ENCODE assay signal across 10 cellular contexts in the genomic region with DNA sequence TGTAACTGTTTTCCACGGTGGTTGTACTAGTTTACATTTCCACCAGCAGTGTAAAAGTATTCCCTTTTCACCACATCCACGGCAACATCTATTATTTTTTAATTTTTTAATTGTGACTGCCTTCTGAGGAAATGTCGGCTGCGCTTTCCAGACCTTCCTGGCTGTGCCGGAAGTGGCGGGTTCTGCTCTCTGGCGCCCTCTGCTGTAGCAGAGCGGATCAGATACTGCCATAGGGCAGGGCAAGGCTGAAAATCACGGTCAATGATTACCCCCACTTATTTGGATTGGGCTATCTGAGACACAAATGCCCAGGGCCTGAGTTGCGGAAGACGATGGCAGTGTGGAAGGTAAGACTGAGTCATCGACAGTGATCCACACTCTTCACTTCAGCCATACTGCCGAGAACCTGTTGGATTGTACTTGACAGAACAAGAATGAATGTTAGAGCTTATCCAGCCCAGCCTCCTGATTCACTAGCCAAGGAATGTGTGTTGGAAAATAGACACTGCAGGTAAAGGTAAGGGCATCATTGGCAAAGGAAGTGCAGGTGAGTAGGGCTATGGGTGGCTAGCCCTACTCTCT.
DNase-seq lines count a peak whose midpoint lies in the region; ATAC-seq and TF ChIP-seq lines count a peak whose summit lies in the region.
"Had no signal": no experiment of that assay in that cellular context is flagged by ENCODE, and none has a peak within 500 bp of the region (broad histone marks: within the 10 kb centered on the region; RNA-seq: fewer than 3 reads in every experiment).

No MANE protein-coding gene starts in this region.

- ATAC-seq in Panc1: no peak
- ATAC-seq in HG02870 (IDR thresholded peaks at IDR 0.05; ENCODE audit: unreplicated experiment): no peak
- ATAC-seq in HG03139 (IDR thresholded peaks at IDR 0.05; ENCODE audit: unreplicated experiment): no peak

- H3K27ac ChIP-seq in Panc1 (ENCODE audit: low read length) (no peak overlapping the region), hepatocyte (no peak overlapping the region)

- H3K4me2 ChIP-seq in hepatocyte: no peak overlapping the region

- BruUV-seq in Panc1 (replicated peaks; lab: Mats Ljungman, UMichigan): no TSS peak

- DNase-seq in BE2C (peak; percentile 61), GM12865 (ENCODE audit: low read depth) (peak; percentile 7), Panc1 (ENCODE audit: low read depth, low spot score) (no peak), hepatocyte (ENCODE audit: low spot score) (no peak), NCI-H510A treated with DMSO at 0.1 percent for 48 hours (lab: John Stamatoyannopoulos, UW) (no peak), GDM1 (lab: John Stamatoyannopoulos, UW) (no peak)
- DNase-seq: activated gamma-delta T cell, SIG-M5 had no signal

- CTCF ChIA-PET in Panc1 (lab: Charles Lee): no interaction called here

- H2AFZ ChIP-seq in hepatocyte: no peak overlapping the region

- H3K27me3 ChIP-seq in BE2C: no peaks in the 10 kb centered on the region
- H3K27me3 ChIP-seq in Panc1 (ENCODE audit: control insufficient read depth, insufficient read depth, low read length): no peaks in the 10 kb centered on the region
- no peaks in the 10 kb centered on the region for H3K27me3 ChIP-seq in hepatocyte

- H3K4me1 ChIP-seq in BE2C (no peaks in the 10 kb centered on the region), Panc1 (ENCODE audit: control insufficient read depth, insufficient read depth, low read length) (no peaks in the 10 kb centered on the region), hepatocyte (ENCODE audit: insufficient read depth) (no peaks in the 10 kb centered on the region)

- intact Hi-C loops in Panc1 (cut with micrococcal nuclease; ENCODE audit: unreplicated experiment): no loop called here

- POLR2A ChIA-PET in Panc1 (lab: Charles Lee): no interaction called here

- H3K36me3 ChIP-seq in BE2C (no peaks in the 10 kb centered on the region), Panc1 (ENCODE audit: control insufficient read depth, insufficient read depth, low read length) (no peaks in the 10 kb centered on the region), hepatocyte (replicated peaks; ENCODE audit: insufficient read depth, low read depth) (no peaks in the 10 kb centered on the region)

- H3K9me3 ChIP-seq in BE2C (no peaks in the 10 kb centered on the region), Panc1 (ENCODE audit: control insufficient read depth, insufficient read depth, low read depth, low read length) (no peaks in the 10 kb centered on the region), hepatocyte (ENCODE audit: low read depth) (no peaks in the 10 kb centered on the region)

- H3K4me3 ChIP-seq in BE2C (ENCODE audit: low read depth, low read length): no peak overlapping the region
- H3K4me3 ChIP-seq in GM12865 (ENCODE audit: low read depth, low read length): no peak overlapping the region
- no peak overlapping the region for H3K4me3 ChIP-seq in Panc1 (ENCODE audit: low read depth in 2 of 2, low read length in 2 of 2)
- H3K4me3 ChIP-seq in hepatocyte: no peak overlapping the region

- no peaks in the 10 kb centered on the region for H4K20me1 ChIP-seq in hepatocyte (ENCODE audit: insufficient read depth, poor library complexity, severe bottlenecking)

- no peaks in the 10 kb centered on the region for H3K79me2 ChIP-seq in hepatocyte

- 90% methylated on average over 13 of the region's 13 CpGs for WGBS in hepatocyte (ENCODE audit: low lambda C conversion rate, missing lambda C conversion rate)

- H3K9me2 ChIP-seq in hepatocyte (replicated peaks; ENCODE audit: insufficient read depth): no peaks in the 10 kb centered on the region

- in situ Hi-C loops in Panc1 (cut with HindIII; ENCODE audit: low pct_unique_long_range_greater_than_20kb, low sequenced_read_pairs): no loop called here

- TF ChIP-seq CTCF in BE2C (IDR thresholded peaks at IDR 0.05; ENCODE audit: low read depth, low read length): peak; percentile 72
- TF ChIP-seq CTCF in GM12865 (IDR thresholded peaks at IDR 0.05; ENCODE audit: insufficient read depth, low read depth, low read length, missing control alignments): peak; percentile 40
- peak; percentile 60 for TF ChIP-seq CTCF in Panc1 (IDR thresholded peaks at IDR 0.05)
- peak; percentile 16 for TF ChIP-seq CTCF in hepatocyte (IDR thresholded peaks at IDR 0.05; ENCODE audit: poor library complexity)

Comparison
In these comparisons a context has a peak if more than half of its experiments do, and no peak if none do; other contexts are left out.
1. DNase-seq: peak in BE2C (single experiment) and GM12865 (single experiment); none in Panc1 (single experiment), hepatocyte (single experiment), NCI-H510A treated with DMSO at 0.1 percent for 48 hours (single experiment) and GDM1 (single experiment).
2. CTCF ChIP-seq: peak in every context shown above with its lines; median percentile 72 in BE2C; 60 in Panc1; 40 in GM12865; 16 in hepatocyte.